Comparison of ENCODE assay signal across 1 cellular context in the genomic region with DNA sequence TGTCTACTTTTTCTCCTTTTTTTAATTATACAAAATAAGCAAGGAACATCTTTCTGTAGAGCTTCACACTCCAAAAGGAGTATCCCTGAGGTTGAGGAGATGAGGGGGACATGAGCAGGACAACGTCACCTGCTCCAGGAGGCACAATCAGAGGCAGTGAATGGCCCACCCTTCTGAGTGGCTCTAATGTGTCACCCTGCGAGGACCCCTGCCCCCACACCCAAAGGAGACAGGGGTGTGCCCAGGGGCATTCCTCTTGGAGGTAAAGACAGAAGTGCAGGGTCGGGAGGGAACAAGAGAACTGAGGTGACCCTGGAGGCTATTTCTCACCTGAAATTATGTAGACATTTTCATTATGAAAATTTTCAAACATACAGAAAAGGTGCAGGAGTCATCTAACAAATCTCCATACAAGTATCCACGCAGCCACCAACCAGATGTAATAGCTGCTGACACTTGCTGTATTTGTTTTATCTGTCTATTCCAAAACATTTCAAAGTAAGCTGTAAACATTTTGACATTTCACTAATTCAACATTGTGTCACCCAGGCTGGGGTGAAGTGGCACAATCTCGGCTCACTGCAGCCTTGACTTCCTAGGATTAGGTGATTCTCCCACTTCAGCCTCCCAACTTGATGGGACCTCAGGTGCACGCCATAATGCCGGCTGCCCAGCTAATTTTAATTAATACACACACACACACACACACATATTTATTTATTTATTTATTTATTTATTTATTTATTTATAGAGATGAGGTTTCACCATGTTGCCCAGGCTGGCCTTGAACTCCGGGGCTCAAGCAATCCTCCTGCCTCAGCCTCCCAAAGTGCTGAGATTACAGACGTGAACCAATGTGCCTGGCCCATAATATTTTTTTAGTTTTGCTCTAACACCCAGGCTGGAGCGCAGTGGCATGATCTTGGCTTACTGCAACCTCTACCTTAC.
A peak's percentile ranks its signal among the peaks of the same experiment; 100 is the strongest.
TF ChIP-seq lines count a peak whose summit lies in the region.

No MANE protein-coding gene starts in this region.

TF ChIP-seq in HEK293, 187 proteins besides CTCF, POLR2A, EP300 and RAD21 (continued from another document):
- TF ChIP-seq, protein P1, sequence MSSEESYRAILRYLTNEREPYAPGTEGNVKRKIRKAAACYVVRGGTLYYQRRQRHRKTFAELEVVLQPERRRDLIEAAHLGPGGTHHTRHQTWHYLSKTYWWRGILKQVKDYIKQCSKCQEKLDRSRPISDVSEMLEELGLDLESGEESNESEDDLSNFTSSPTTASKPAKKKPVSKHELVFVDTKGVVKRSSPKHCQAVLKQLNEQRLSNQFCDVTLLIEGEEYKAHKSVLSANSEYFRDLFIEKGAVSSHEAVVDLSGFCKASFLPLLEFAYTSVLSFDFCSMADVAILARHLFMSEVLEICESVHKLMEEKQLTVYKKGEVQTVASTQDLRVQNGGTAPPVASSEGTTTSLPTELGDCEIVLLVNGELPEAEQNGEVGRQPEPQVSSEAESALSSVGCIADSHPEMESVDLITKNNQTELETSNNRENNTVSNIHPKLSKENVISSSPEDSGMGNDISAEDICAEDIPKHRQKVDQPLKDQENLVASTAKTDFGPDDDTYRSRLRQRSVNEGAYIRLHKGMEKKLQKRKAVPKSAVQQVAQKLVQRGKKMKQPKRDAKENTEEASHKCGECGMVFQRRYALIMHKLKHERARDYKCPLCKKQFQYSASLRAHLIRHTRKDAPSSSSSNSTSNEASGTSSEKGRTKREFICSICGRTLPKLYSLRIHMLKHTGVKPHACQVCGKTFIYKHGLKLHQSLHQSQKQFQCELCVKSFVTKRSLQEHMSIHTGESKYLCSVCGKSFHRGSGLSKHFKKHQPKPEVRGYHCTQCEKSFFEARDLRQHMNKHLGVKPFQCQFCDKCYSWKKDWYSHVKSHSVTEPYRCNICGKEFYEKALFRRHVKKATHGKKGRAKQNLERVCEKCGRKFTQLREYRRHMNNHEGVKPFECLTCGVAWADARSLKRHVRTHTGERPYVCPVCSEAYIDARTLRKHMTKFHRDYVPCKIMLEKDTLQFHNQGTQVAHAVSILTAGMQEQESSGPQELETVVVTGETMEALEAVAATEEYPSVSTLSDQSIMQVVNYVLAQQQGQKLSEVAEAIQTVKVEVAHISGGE (tag by site-specific recombination; conservative IDR thresholded peaks at IDR 0.05; ENCODE audit: low read depth) = peak; percentile 36; the same call in 1 of the 2 replicates
- no peak for TF ChIP-seq KLF7 (tag by site-specific recombination; IDR thresholded peaks at IDR 0.05; ENCODE audit: borderline replicate concordance)
- no peak for TF ChIP-seq ZSCAN23 (tag by site-specific recombination; IDR thresholded peaks at IDR 0.05)
- TF ChIP-seq ZNF354C (tag by site-specific recombination; IDR thresholded peaks at IDR 0.05; ENCODE audit: borderline replicate concordance, low read depth) = no peak
- TF ChIP-seq, protein P2, sequence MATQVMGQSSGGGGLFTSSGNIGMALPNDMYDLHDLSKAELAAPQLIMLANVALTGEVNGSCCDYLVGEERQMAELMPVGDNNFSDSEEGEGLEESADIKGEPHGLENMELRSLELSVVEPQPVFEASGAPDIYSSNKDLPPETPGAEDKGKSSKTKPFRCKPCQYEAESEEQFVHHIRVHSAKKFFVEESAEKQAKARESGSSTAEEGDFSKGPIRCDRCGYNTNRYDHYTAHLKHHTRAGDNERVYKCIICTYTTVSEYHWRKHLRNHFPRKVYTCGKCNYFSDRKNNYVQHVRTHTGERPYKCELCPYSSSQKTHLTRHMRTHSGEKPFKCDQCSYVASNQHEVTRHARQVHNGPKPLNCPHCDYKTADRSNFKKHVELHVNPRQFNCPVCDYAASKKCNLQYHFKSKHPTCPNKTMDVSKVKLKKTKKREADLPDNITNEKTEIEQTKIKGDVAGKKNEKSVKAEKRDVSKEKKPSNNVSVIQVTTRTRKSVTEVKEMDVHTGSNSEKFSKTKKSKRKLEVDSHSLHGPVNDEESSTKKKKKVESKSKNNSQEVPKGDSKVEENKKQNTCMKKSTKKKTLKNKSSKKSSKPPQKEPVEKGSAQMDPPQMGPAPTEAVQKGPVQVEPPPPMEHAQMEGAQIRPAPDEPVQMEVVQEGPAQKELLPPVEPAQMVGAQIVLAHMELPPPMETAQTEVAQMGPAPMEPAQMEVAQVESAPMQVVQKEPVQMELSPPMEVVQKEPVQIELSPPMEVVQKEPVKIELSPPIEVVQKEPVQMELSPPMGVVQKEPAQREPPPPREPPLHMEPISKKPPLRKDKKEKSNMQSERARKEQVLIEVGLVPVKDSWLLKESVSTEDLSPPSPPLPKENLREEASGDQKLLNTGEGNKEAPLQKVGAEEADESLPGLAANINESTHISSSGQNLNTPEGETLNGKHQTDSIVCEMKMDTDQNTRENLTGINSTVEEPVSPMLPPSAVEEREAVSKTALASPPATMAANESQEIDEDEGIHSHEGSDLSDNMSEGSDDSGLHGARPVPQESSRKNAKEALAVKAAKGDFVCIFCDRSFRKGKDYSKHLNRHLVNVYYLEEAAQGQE (tag by site-specific recombination; IDR thresholded peaks at IDR 0.05) = no peak
- no peak for TF ChIP-seq ZNF174 (tag by site-specific recombination; IDR thresholded peaks at IDR 0.05)
- peak; percentile 53 for TF ChIP-seq ZNF623 (tag by site-specific recombination; IDR thresholded peaks at IDR 0.05)
- TF ChIP-seq ZNF624 (tag by site-specific recombination; IDR thresholded peaks at IDR 0.05) = no peak
- TF ChIP-seq OVOL3 (tag by site-specific recombination; IDR thresholded peaks at IDR 0.05) = no peak
- TF ChIP-seq, protein P3, sequence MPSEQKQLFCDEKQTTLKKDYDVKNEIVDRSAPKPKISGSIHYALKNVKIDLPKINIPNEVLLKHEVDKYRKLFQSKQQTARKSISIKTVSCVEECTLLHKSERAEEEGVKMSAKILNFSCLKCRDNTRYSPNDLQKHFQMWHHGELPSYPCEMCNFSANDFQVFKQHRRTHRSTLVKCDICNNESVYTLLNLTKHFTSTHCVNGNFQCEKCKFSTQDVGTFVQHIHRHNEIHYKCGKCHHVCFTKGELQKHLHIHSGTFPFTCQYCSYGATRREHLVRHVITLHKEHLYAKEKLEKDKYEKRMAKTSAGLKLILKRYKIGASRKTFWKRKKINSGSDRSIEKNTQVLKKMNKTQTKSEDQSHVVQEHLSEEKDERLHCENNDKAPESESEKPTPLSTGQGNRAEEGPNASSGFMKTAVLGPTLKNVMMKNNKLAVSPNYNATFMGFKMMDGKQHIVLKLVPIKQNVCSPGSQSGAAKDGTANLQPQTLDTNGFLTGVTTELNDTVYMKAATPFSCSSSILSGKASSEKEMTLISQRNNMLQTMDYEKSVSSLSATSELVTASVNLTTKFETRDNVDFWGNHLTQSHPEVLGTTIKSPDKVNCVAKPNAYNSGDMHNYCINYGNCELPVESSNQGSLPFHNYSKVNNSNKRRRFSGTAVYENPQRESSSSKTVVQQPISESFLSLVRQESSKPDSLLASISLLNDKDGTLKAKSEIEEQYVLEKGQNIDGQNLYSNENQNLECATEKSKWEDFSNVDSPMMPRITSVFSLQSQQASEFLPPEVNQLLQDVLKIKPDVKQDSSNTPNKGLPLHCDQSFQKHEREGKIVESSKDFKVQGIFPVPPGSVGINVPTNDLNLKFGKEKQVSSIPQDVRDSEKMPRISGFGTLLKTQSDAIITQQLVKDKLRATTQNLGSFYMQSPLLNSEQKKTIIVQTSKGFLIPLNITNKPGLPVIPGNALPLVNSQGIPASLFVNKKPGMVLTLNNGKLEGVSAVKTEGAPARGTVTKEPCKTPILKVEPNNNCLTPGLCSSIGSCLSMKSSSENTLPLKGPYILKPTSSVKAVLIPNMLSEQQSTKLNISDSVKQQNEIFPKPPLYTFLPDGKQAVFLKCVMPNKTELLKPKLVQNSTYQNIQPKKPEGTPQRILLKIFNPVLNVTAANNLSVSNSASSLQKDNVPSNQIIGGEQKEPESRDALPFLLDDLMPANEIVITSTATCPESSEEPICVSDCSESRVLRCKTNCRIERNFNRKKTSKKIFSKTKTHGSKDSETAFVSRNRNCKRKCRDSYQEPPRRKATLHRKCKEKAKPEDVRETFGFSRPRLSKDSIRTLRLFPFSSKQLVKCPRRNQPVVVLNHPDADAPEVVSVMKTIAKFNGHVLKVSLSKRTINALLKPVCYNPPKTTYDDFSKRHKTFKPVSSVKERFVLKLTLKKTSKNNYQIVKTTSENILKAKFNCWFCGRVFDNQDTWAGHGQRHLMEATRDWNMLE (tag by site-specific recombination; conservative IDR thresholded peaks at IDR 0.05; ENCODE audit: low read depth) = peak; percentile 72
- no peak for TF ChIP-seq GLI4 (tag by site-specific recombination; IDR thresholded peaks at IDR 0.05)
- TF ChIP-seq ZNF530 (tag by site-specific recombination; IDR thresholded peaks at IDR 0.05; ENCODE audit: low read depth) = no peak
- TF ChIP-seq ZNF548 (tag by site-specific recombination; IDR thresholded peaks at IDR 0.05) = no peak
- TF ChIP-seq ZNF112 (tag by site-specific recombination; IDR thresholded peaks at IDR 0.05) = no peak
- no peak for TF ChIP-seq ZNF670 (tag by site-specific recombination; IDR thresholded peaks at IDR 0.05; ENCODE audit: low read depth)
